ENCODE assay signal across 8 cellular contexts in the genomic region with DNA sequence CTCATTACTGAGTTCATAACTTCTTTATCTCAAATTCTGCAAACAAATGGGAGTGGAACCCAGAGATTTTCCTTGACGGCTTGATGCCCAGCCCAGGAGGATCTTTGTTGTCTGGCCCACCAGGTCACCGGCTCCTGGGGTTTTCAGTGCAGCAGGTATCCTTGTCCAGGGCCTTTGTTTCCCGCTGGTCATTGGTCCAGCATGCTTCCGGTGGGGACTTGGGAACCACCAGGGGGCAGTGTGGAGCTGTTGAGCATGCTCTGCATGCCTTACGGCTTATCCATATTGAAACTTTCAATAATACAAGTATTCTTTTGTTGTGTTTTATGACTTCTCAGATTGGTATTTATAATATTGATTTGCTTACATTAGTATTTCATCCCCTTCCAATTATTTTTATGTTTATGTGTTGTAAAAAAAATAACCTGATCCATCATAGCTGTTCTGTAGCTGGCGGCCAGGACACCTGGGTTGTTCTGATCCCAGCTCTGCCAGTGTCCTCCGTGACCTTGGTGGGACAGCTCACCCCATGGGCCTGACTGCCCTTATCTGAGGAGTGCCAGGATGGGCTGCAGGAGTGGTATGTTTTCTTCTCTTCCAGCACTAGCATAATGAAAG.
DNase-seq lines count a peak whose midpoint lies in the region; ATAC-seq, FAIRE-seq and TF ChIP-seq lines count a peak whose summit lies in the region.

No MANE protein-coding gene starts in this region.

- H3K4me1 ChIP-seq in astrocyte (ENCODE audit: insufficient read depth, low read length), result peaks cover 24% of the 10 kb centered on the region
- peaks cover 10% of the 10 kb centered on the region for H3K4me1 ChIP-seq in iPS DF 6.9 (ENCODE audit: control insufficient read depth, insufficient read depth, low read length)

- H3K27me3 ChIP-seq in astrocyte (ENCODE audit: insufficient read depth, low read length) (no peaks in the 10 kb centered on the region), iPS DF 6.9 (ENCODE audit: control insufficient read depth, insufficient read depth, low read length) (no peaks in the 10 kb centered on the region)

- no peak overlapping the region for H3K4me2 ChIP-seq in astrocyte (ENCODE audit: low read length)

- no CpG with 5 or more reads among the region's 7 CpGs for WGBS in iPS DF 6.9 (ENCODE audit: insufficient coverage, insufficient read length)

- no peak for FAIRE-seq in astrocyte (lab: Jason Lieb, UNC)

- ATAC-seq in HG03354 (IDR thresholded peaks at IDR 0.05; ENCODE audit: poor library complexity, severe bottlenecking, unreplicated experiment) (peak; percentile 73), HG03039 (IDR thresholded peaks at IDR 0.05; ENCODE audit: unreplicated experiment) (no peak)

- H3K36me3 ChIP-seq in astrocyte (ENCODE audit: insufficient read depth, low read length), result no peaks in the 10 kb centered on the region
- H3K36me3 ChIP-seq in iPS DF 6.9 (ENCODE audit: control insufficient read depth, insufficient read depth, low read length), result no peaks in the 10 kb centered on the region

- H4K20me1 ChIP-seq in astrocyte (ENCODE audit: insufficient read depth, low read length), result no peaks in the 10 kb centered on the region

- peak; percentile 49 for DNase-seq in NK-92 treated with Interleukin-12 subunit alpha and Interleukin-12 subunit beta, amount 100 ng/mL, for 24 hours (lab: John Stamatoyannopoulos, UW)
- DNase-seq in NK-92 (lab: John Stamatoyannopoulos, UW; ENCODE audit: unreplicated experiment) (no peak), T-helper 22 cell (ENCODE audit: low read depth) (peak; percentile 16), astrocyte (ENCODE audit: low read depth) (no peak), iPS DF 6.9 (ENCODE audit: low read depth, low spot score) (peak; percentile 92)
- DNase-seq in stimulated activated CD4-positive, alpha-beta T cell treated with anti-CD3 and anti-CD28 coated beads, Interleukin-1b, Interleukin-23, amount 100 ng/mL, for 4 hours (ENCODE audit: low read depth in 2 of 2), result peak; percentile 58 to 69

- no peaks in the 10 kb centered on the region for H3K9me3 Mint-ChIP-seq in astrocyte (ENCODE audit: unreplicated experiment)

- H3K4me3 ChIP-seq in astrocyte (ENCODE audit: insufficient read depth, low read depth, low read length), result no peak overlapping the region
- H3K4me3 ChIP-seq in iPS DF 6.9 (ENCODE audit: low read length), result no peak overlapping the region

- H3K9me3 ChIP-seq in astrocyte (ENCODE audit: insufficient read depth, low read depth, low read length) (no peaks in the 10 kb centered on the region), iPS DF 6.9 (ENCODE audit: control insufficient read depth, insufficient read depth, low read length) (no peaks in the 10 kb centered on the region)

- peaks cover 9% of the 10 kb centered on the region for H3K36me3 Mint-ChIP-seq in astrocyte (ENCODE audit: low read depth, unreplicated experiment)

- no peak overlapping the region for H2AFZ ChIP-seq in astrocyte (ENCODE audit: low read depth, low read length)

- TF ChIP-seq CTCF in astrocyte (IDR thresholded peaks at IDR 0.05; ENCODE audit: insufficient read depth, low read depth, low read length), result peak; percentile 80

- no peak overlapping the region for H3K27ac Mint-ChIP-seq in astrocyte (ENCODE audit: unreplicated experiment)

- H3K27me3 Mint-ChIP-seq in astrocyte (ENCODE audit: low read depth, unreplicated experiment), result no peaks in the 10 kb centered on the region

- no peaks in the 10 kb centered on the region for H3K79me2 ChIP-seq in astrocyte (ENCODE audit: insufficient read depth, low read length)

- no peak overlapping the region for H3K9ac ChIP-seq in astrocyte (ENCODE audit: low read length)

- peaks cover 26% of the 10 kb centered on the region for H3K4me1 Mint-ChIP-seq in astrocyte (ENCODE audit: low read depth, unreplicated experiment)

- H3K4me3 Mint-ChIP-seq in astrocyte (ENCODE audit: unreplicated experiment), result no peak overlapping the region

- H3K27ac ChIP-seq in astrocyte (ENCODE audit: low read depth, low read length), result no peak overlapping the region
- no peak overlapping the region for H3K27ac ChIP-seq in iPS DF 6.9 (ENCODE audit: low read length)

Comparison
In these comparisons a context has a peak if more than half of its experiments do, and no peak if none do; other contexts are left out.
1. DNase-seq: peak in NK-92 treated with Interleukin-12 subunit alpha and Interleukin-12 subunit beta, amount 100 ng/mL, for 24 hours (single experiment), T-helper 22 cell (single experiment), iPS DF 6.9 (single experiment) and stimulated activated CD4-positive, alpha-beta T cell treated with anti-CD3 and anti-CD28 coated beads, Interleukin-1b, Interleukin-23, amount 100 ng/mL, for 4 hours (2 of 2); none in NK-92 (single experiment) and astrocyte (single experiment).